1 cellular context compared by ENCODE assay signal in genomic region chr2:213703699-213704098, GRCh38.
TF ChIP-seq lines count a peak whose summit lies in the region.

No MANE protein-coding gene starts in this region.

TF ChIP-seq in HepG2, 621 proteins besides CTCF, POLR2A, EP300 and RAD21 (continued from another document):
- TF ChIP-seq ZBTB49 (CRISPR knock-in tag; IDR thresholded peaks at IDR 0.05; ENCODE audit: borderline replicate concordance), result no peak
- TF ChIP-seq FOXM1 (CRISPR knock-in tag; IDR thresholded peaks at IDR 0.05), result no peak
- TF ChIP-seq ARID3A (IDR thresholded peaks at IDR 0.05; ENCODE audit: low read depth, low read length), result no peak
